In the genomic region with DNA sequence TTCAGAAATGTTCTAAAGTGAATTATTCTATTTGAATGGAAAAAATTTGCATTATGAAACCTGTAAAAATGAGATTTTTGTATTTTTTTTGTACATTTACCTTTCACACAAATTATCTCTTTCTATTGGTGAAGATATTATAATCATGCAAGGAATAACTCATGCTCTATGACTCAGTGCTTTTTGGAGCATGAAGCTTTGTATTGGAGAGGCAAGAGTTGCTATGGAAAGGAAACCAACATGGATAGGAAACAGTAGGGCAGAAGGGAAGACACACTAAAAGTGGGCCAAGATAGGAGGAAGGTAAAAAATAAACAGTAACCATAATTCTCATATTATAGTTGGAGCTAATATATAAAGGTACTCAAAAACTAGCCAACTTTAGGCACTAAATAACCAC, we compare ENCODE assay signal across 1 cellular context.
TF ChIP-seq lines count a peak whose summit lies in the region.

No MANE protein-coding gene starts in this region.

TF ChIP-seq in GM23338, 12 proteins besides CTCF, POLR2A, EP300 and RAD21 (continued from another document):
- TF ChIP-seq, protein P1, sequence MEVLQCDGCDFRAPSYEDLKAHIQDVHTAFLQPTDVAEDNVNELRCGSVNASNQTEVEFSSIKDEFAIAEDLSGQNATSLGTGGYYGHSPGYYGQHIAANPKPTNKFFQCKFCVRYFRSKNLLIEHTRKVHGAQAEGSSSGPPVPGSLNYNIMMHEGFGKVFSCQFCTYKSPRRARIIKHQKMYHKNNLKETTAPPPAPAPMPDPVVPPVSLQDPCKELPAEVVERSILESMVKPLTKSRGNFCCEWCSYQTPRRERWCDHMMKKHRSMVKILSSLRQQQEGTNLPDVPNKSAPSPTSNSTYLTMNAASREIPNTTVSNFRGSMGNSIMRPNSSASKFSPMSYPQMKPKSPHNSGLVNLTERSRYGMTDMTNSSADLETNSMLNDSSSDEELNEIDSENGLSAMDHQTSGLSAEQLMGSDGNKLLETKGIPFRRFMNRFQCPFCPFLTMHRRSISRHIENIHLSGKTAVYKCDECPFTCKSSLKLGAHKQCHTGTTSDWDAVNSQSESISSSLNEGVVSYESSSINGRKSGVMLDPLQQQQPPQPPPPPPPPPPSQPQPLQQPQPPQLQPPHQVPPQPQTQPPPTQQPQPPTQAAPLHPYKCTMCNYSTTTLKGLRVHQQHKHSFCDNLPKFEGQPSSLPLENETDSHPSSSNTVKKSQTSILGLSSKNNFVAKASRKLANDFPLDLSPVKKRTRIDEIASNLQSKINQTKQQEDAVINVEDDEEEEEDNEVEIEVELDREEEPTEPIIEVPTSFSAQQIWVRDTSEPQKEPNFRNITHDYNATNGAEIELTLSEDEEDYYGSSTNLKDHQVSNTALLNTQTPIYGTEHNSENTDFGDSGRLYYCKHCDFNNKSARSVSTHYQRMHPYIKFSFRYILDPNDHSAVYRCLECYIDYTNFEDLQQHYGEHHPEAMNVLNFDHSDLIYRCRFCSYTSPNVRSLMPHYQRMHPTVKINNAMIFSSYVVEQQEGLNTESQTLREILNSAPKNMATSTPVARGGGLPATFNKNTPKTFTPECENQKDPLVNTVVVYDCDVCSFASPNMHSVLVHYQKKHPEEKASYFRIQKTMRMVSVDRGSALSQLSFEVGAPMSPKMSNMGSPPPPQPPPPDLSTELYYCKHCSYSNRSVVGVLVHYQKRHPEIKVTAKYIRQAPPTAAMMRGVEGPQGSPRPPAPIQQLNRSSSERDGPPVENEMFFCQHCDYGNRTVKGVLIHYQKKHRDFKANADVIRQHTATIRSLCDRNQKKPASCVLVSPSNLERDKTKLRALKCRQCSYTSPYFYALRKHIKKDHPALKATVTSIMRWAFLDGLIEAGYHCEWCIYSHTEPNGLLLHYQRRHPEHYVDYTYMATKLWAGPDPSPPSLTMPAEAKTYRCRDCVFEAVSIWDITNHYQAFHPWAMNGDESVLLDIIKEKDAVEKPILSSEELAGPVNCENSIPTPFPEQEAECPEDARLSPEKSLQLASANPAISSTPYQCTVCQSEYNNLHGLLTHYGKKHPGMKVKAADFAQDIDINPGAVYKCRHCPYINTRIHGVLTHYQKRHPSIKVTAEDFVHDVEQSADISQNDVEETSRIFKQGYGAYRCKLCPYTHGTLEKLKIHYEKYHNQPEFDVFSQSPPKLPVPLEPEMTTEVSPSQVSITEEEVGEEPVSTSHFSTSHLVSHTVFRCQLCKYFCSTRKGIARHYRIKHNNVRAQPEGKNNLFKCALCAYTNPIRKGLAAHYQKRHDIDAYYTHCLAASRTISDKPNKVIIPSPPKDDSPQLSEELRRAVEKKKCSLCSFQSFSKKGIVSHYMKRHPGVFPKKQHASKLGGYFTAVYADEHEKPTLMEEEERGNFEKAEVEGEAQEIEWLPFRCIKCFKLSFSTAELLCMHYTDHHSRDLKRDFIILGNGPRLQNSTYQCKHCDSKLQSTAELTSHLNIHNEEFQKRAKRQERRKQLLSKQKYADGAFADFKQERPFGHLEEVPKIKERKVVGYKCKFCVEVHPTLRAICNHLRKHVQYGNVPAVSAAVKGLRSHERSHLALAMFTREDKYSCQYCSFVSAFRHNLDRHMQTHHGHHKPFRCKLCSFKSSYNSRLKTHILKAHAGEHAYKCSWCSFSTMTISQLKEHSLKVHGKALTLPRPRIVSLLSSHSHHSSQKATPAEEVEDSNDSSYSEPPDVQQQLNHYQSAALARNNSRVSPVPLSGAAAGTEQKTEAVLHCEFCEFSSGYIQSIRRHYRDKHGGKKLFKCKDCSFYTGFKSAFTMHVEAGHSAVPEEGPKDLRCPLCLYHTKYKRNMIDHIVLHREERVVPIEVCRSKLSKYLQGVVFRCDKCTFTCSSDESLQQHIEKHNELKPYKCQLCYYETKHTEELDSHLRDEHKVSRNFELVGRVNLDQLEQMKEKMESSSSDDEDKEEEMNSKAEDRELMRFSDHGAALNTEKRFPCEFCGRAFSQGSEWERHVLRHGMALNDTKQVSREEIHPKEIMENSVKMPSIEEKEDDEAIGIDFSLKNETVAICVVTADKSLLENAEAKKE (CRISPR knock-in tag; IDR thresholded peaks at IDR 0.05), result no peak
- TF ChIP-seq STAT1 (IDR thresholded peaks at IDR 0.05; ENCODE audit: unreplicated experiment) (no peak), CREB1 (CRISPR knock-in tag; IDR thresholded peaks at IDR 0.05; ENCODE audit: low read depth) (no peak), ZNF114 (CRISPR knock-in tag; IDR thresholded peaks at IDR 0.05) (no peak), NANOG (IDR thresholded peaks at IDR 0.05; ENCODE audit: borderline replicate concordance) (no peak)
- TF ChIP-seq, protein P2, sequence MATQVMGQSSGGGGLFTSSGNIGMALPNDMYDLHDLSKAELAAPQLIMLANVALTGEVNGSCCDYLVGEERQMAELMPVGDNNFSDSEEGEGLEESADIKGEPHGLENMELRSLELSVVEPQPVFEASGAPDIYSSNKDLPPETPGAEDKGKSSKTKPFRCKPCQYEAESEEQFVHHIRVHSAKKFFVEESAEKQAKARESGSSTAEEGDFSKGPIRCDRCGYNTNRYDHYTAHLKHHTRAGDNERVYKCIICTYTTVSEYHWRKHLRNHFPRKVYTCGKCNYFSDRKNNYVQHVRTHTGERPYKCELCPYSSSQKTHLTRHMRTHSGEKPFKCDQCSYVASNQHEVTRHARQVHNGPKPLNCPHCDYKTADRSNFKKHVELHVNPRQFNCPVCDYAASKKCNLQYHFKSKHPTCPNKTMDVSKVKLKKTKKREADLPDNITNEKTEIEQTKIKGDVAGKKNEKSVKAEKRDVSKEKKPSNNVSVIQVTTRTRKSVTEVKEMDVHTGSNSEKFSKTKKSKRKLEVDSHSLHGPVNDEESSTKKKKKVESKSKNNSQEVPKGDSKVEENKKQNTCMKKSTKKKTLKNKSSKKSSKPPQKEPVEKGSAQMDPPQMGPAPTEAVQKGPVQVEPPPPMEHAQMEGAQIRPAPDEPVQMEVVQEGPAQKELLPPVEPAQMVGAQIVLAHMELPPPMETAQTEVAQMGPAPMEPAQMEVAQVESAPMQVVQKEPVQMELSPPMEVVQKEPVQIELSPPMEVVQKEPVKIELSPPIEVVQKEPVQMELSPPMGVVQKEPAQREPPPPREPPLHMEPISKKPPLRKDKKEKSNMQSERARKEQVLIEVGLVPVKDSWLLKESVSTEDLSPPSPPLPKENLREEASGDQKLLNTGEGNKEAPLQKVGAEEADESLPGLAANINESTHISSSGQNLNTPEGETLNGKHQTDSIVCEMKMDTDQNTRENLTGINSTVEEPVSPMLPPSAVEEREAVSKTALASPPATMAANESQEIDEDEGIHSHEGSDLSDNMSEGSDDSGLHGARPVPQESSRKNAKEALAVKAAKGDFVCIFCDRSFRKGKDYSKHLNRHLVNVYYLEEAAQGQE (IDR thresholded peaks at IDR 0.05; ENCODE audit: unreplicated experiment), result no peak
